Comparison of ENCODE assay signal across 8 cellular contexts in genomic region chr3:156151824-156152428, GRCh38. TPM values are rescaled to one million over a fixed set of nuclear protein-coding genes. Genes with fewer than 3 reads are reported as not detected.
DNase-seq lines count a peak whose midpoint lies in the region; ATAC-seq and TF ChIP-seq lines count a peak whose summit lies in the region.

No MANE protein-coding gene starts in this region.

- TF ChIP-seq CTCF in RWPE2 (IDR thresholded peaks at IDR 0.05; ENCODE audit: poor library complexity, severe bottlenecking): peak; percentile 86
- TF ChIP-seq CTCF in cardiac muscle cell (IDR thresholded peaks at IDR 0.05; ENCODE audit: low read depth, low read length): peak; percentile 87

- H3K27me3 ChIP-seq in RWPE2 (ENCODE audit: insufficient read depth, poor library complexity, severe bottlenecking) (no peaks in the 10 kb centered on the region), cardiac muscle cell (no peaks in the 10 kb centered on the region)

- DNase-seq in CD1c-positive myeloid dendritic cell (ENCODE audit: extremely low spot score) (peak; percentile 67), LoVo (ENCODE audit: low spot score) (peak; percentile 45), RWPE2 (ENCODE audit: low spot score) (no peak), cardiac muscle cell (ENCODE audit: low read depth in 1 of 2, low spot score in 1 of 2) (peak; percentile 85 to 86), pulmonary artery endothelial cell (ENCODE audit: low read depth, low spot score) (peak; percentile 58)
- peak; percentile 77 for DNase-seq in activated naive CD4-positive, alpha-beta T cell treated with anti-CD3 and anti-CD28 coated beads for 36 hours

- H3K36me3 ChIP-seq in RWPE2 (ENCODE audit: low read depth): no peaks in the 10 kb centered on the region
- H3K36me3 ChIP-seq in cardiac muscle cell: no peaks in the 10 kb centered on the region

- H3K4me1 Mint-ChIP-seq in activated naive CD4-positive, alpha-beta T cell treated with anti-CD3 and anti-CD28 coated beads for 36 hours (ENCODE audit: low read depth): peaks cover 3% of the 10 kb centered on the region
- peaks cover 8% of the 10 kb centered on the region for H3K4me1 Mint-ChIP-seq in stimulated activated memory B cell treated with anti-CD40 and anti-IgM and Interleukin-4, amounts not matched to agents 10 μg/mL and 1 μg/mL and 100 μg/mL, for 72 hours

- CTCF ChIA-PET in activated naive CD4-positive, alpha-beta T cell treated with anti-CD3 and anti-CD28 coated beads for 36 hours (lab: Charles Lee): interaction anchor here (0.5 to 8.0 kb wide), 29 partner anchors 7 to 986 kb away, joined by 3 to 86 read pairs (median 4); no protein-coding TSS in a partner anchor

- intact Hi-C loops in activated naive CD4-positive, alpha-beta T cell treated with anti-CD3 and anti-CD28 coated beads for 36 hours (cut with micrococcal nuclease): loop anchor here (1.0 to 10.0 kb wide), 10 partner anchors 155 to 1087 kb away; partner anchors contain the start of genes LEKR1 and TIPARP

- H3K4me3 ChIP-seq in RWPE2 (ENCODE audit: severe bottlenecking): no peak overlapping the region
- no peak overlapping the region for H3K4me3 ChIP-seq in cardiac muscle cell

- H3K36me3 Mint-ChIP-seq in activated naive CD4-positive, alpha-beta T cell treated with anti-CD3 and anti-CD28 coated beads for 36 hours (ENCODE audit: low read depth): no peaks in the 10 kb centered on the region
- H3K36me3 Mint-ChIP-seq in stimulated activated memory B cell treated with anti-CD40 and anti-IgM and Interleukin-4, amounts not matched to agents 10 μg/mL and 1 μg/mL and 100 μg/mL, for 72 hours: no peaks in the 10 kb centered on the region

- no peak overlapping the region for H3K27ac Mint-ChIP-seq in activated naive CD4-positive, alpha-beta T cell treated with anti-CD3 and anti-CD28 coated beads for 36 hours
- no peak overlapping the region for H3K27ac Mint-ChIP-seq in stimulated activated memory B cell treated with anti-CD40 and anti-IgM and Interleukin-4, amounts not matched to agents 10 μg/mL and 1 μg/mL and 100 μg/mL, for 72 hours

- H3K4me1 ChIP-seq in RWPE2 (ENCODE audit: insufficient read depth, poor library complexity, severe bottlenecking) (no peaks in the 10 kb centered on the region), cardiac muscle cell (ENCODE audit: low read depth) (peaks cover 29% of the 10 kb centered on the region)

- ATAC-seq in GM19372 (IDR thresholded peaks at IDR 0.05; ENCODE audit: low read depth, unreplicated experiment) (peak; percentile 65), RWPE2 (ENCODE audit: low read depth) (peak; percentile 78)
- no peak for ATAC-seq in stimulated activated memory B cell treated with anti-CD40 and anti-IgM and Interleukin-4, amounts not matched to agents 10 μg/mL and 1 μg/mL and 100 μg/mL, for 72 hours

- H3K27ac ChIP-seq in RWPE2 (ENCODE audit: poor library complexity, severe bottlenecking) (no peak overlapping the region), cardiac muscle cell (no peak overlapping the region)

- no peaks in the 10 kb centered on the region for H3K27me3 Mint-ChIP-seq in activated naive CD4-positive, alpha-beta T cell treated with anti-CD3 and anti-CD28 coated beads for 36 hours (ENCODE audit: low read depth)
- H3K27me3 Mint-ChIP-seq in stimulated activated memory B cell treated with anti-CD40 and anti-IgM and Interleukin-4, amounts not matched to agents 10 μg/mL and 1 μg/mL and 100 μg/mL, for 72 hours: no peaks in the 10 kb centered on the region

- H3K9me3 Mint-ChIP-seq in activated naive CD4-positive, alpha-beta T cell treated with anti-CD3 and anti-CD28 coated beads for 36 hours: no peaks in the 10 kb centered on the region
- peaks cover 4% of the 10 kb centered on the region for H3K9me3 Mint-ChIP-seq in stimulated activated memory B cell treated with anti-CD40 and anti-IgM and Interleukin-4, amounts not matched to agents 10 μg/mL and 1 μg/mL and 100 μg/mL, for 72 hours

- no peaks in the 10 kb centered on the region for H3K9me3 ChIP-seq in RWPE2 (ENCODE audit: severe bottlenecking)
- H3K9me3 ChIP-seq in cardiac muscle cell (ENCODE audit: low read depth): no peaks in the 10 kb centered on the region

- no peak overlapping the region for H3K4me3 Mint-ChIP-seq in activated naive CD4-positive, alpha-beta T cell treated with anti-CD3 and anti-CD28 coated beads for 36 hours
- no peak overlapping the region for H3K4me3 Mint-ChIP-seq in stimulated activated memory B cell treated with anti-CD40 and anti-IgM and Interleukin-4, amounts not matched to agents 10 μg/mL and 1 μg/mL and 100 μg/mL, for 72 hours

RNA-seq across cellular contexts. Expression of gene KCNAB1, which starts 31.5 kb away (rescaled TPM):
- not detected for total RNA-seq in activated naive CD4-positive, alpha-beta T cell treated with anti-CD3 and anti-CD28 coated beads for 36 hours
- 0.06 TPM in 1 of 2 replicates, not detected in the other for total RNA-seq in cardiac muscle cell
- polyA plus RNA-seq in cardiac muscle cell: 0.60 and 0.70 TPM in 2 replicates
- 0.40 and 37.9 TPM in 2 replicates for total RNA-seq in pulmonary artery endothelial cell
